Comparison of ENCODE assay signal across 22 cellular contexts in genomic region chr15:66737243-66738010, GRCh38. TPM values are rescaled to one million over a fixed set of nuclear protein-coding genes. Genes with fewer than 3 reads are reported as not detected.
DNase-seq lines count a peak whose midpoint lies in the region; ATAC-seq, FAIRE-seq and TF ChIP-seq lines count a peak whose summit lies in the region.
"Had no signal": no experiment of that assay in that cellular context is flagged by ENCODE, and none has a peak within 500 bp of the region (broad histone marks: within the 10 kb centered on the region; RNA-seq: fewer than 3 reads in every experiment).

No MANE protein-coding gene starts in this region.

- H3K36me3 ChIP-seq in right lobe of liver = no peaks in the 10 kb centered on the region
- peaks cover 3% of the 10 kb centered on the region in 2 experiments; a peak in 1 of 5 replicates for H3K36me3 ChIP-seq in HepG2 (replicated peaks in 1 of 2; ENCODE audit: control insufficient read depth in 1 of 2, insufficient read depth in 2 of 2, low read length in 2 of 2)
- peaks cover 90% of the 10 kb centered on the region for H3K36me3 ChIP-seq in mesodermal cell (ENCODE audit: control insufficient read depth, insufficient read depth, low read length)
- H3K36me3 ChIP-seq in smooth muscle cell (ENCODE audit: low read depth) = no peaks in the 10 kb centered on the region
- peaks cover 0 to 3% of the 10 kb centered on the region in 2 experiments for H3K36me3 ChIP-seq in SK-N-SH (replicated peaks in 1 of 2; ENCODE audit: control insufficient read depth in 1 of 2, insufficient read depth in 2 of 2, low read length in 1 of 2)
- H3K36me3 ChIP-seq: BLaER1 had no signal

- peak in 2 of 3 donors; percentile 10 to 31 for DNase-seq in right lobe of liver
- DNase-seq in HepG2 (ENCODE audit: low spot score) = no peak
- no peak for DNase-seq in smooth muscle cell (lab: John Stamatoyannopoulos, UW; ENCODE audit: unreplicated experiment)
- no peak for DNase-seq in NOMO-1 treated with DMSO at 0.1 percent for 48 hours (lab: John Stamatoyannopoulos, UW; ENCODE audit: unreplicated experiment)
- DNase-seq in SK-N-SH = no peak
- DNase-seq in anterior cingulate cortex (lab: John Stamatoyannopoulos, UW) = no peak
- no peak for DNase-seq in NCI-H2227 treated with DMSO at 0.1 percent for 48 hours (lab: John Stamatoyannopoulos, UW)
- DNase-seq: CD8-positive, alpha-beta memory T cell; DND-41; NCI-H1048; NCI-H146; NCI-H2081; NCI-H524; SHP77 treated with DMSO at 0.1 percent for 48 hours had no signal

- no peak for TF ChIP-seq POLR2A in right lobe of liver (IDR thresholded peaks at IDR 0.05)
- no peak for TF ChIP-seq POLR2A in HepG2 (IDR thresholded peaks at IDR 0.05; ENCODE audit: insufficient read depth in 1 of 2, low read depth in 2 of 2, low read length in 2 of 2)

- peaks cover 10% of the 10 kb centered on the region for H3F3A ChIP-seq in smooth muscle cell (ENCODE audit: low read depth)
- H3F3A ChIP-seq in SK-N-SH (replicated peaks; ENCODE audit: insufficient read depth) = peaks cover 11% of the 10 kb centered on the region

- no peaks in the 10 kb centered on the region for H3K9me2 ChIP-seq in SK-N-SH

- no peak for TF ChIP-seq CTCF in right lobe of liver (IDR thresholded peaks at IDR 0.05)
- TF ChIP-seq CTCF in HepG2 (CRISPR knock-in tag; IDR thresholded peaks at IDR 0.05) = no peak
- no peak for TF ChIP-seq CTCF in smooth muscle cell (IDR thresholded peaks at IDR 0.05; ENCODE audit: borderline replicate concordance, insufficient read depth, poor library complexity, severe bottlenecking)
- no peak for TF ChIP-seq CTCF in SK-N-SH (IDR thresholded peaks at IDR 0.05)

- H2AFZ ChIP-seq in HepG2 (ENCODE audit: low read length) (no peak overlapping the region), smooth muscle cell (ENCODE audit: low read depth) (no peak overlapping the region), SK-N-SH (ENCODE audit: low read depth) (no peak overlapping the region)

- H3K4me1 ChIP-seq in right lobe of liver (peaks cover 0 to 20% (median 7%) of the 10 kb centered on the region in 4 donors), HepG2 (ENCODE audit: insufficient read depth, low read length) (no peaks in the 10 kb centered on the region), mesodermal cell (ENCODE audit: control insufficient read depth, insufficient read depth, low read length, poor library complexity, severe bottlenecking) (peaks cover 32% of the 10 kb centered on the region), smooth muscle cell (ENCODE audit: low read depth) (no peaks in the 10 kb centered on the region), SK-N-SH (ENCODE audit: control insufficient read depth in 1 of 2, insufficient read depth in 2 of 2, low read depth in 1 of 2, low read length in 1 of 2) (peaks cover 0 to 13% of the 10 kb centered on the region in 2 experiments; a peak in 1 of 4 replicates)

- no peak overlapping the region for H3K4me2 ChIP-seq in HepG2 (ENCODE audit: low read depth, low read length)
- no peak overlapping the region for H3K4me2 ChIP-seq in smooth muscle cell
- H3K4me2 ChIP-seq in SK-N-SH = no peak overlapping the region
- H3K4me2 ChIP-seq: BLaER1, KMS-11 had no signal

- no peaks in the 10 kb centered on the region for H3K27me3 ChIP-seq in right lobe of liver
- H3K27me3 ChIP-seq in HepG2 (ENCODE audit: control insufficient read depth in 1 of 2, insufficient read depth in 2 of 2, low read length in 2 of 2) = no peaks in the 10 kb centered on the region
- no peaks in the 10 kb centered on the region for H3K27me3 ChIP-seq in smooth muscle cell (ENCODE audit: low read depth)
- no peaks in the 10 kb centered on the region for H3K27me3 ChIP-seq in SK-N-SH (ENCODE audit: insufficient read depth)
- H3K27me3 ChIP-seq: BLaER1 had no signal

- H4K20me1 ChIP-seq in HepG2 (ENCODE audit: insufficient read depth, low read length) (no peaks in the 10 kb centered on the region), smooth muscle cell (ENCODE audit: low read depth) (peaks cover 100% of the 10 kb centered on the region), SK-N-SH (ENCODE audit: insufficient read depth) (peaks cover 95% of the 10 kb centered on the region)
- H4K20me1 ChIP-seq: BLaER1 had no signal

- in situ Hi-C loops in HepG2 (cut with HindIII; ENCODE audit: extremely low pct_ligation_motif_present, low pct_unique_long_range_greater_than_20kb) = no loop called here

- 65% methylated on average over 7 of the region's 11 CpGs for WGBS in right lobe of liver (ENCODE audit: insufficient coverage, low coverage, low lambda C conversion rate, missing lambda C conversion rate)
- WGBS in HepG2 (ENCODE audit: low lambda C conversion rate) = 91% methylated on average over 11 of the region's 11 CpGs
- WGBS in mesodermal cell (ENCODE audit: insufficient coverage in 2 of 2), 2 experiments = 92 to 96% methylated on average over 2 to 7 of the region's 11 CpGs
- 89% methylated on average over 11 of the region's 11 CpGs for WGBS in smooth muscle cell (ENCODE audit: low lambda C conversion rate)
- WGBS in SK-N-SH (ENCODE audit: low lambda C conversion rate) = 85% methylated on average over 11 of the region's 11 CpGs

- no peaks in the 10 kb centered on the region for H3K9me3 ChIP-seq in right lobe of liver
- no peaks in the 10 kb centered on the region for H3K9me3 ChIP-seq in HepG2 (ENCODE audit: low read length)
- H3K9me3 ChIP-seq in mesodermal cell (ENCODE audit: control insufficient read depth, low read length) = no peaks in the 10 kb centered on the region
- no peaks in the 10 kb centered on the region for H3K9me3 ChIP-seq in smooth muscle cell (replicated peaks; ENCODE audit: low read depth)
- H3K9me3 ChIP-seq in SK-N-SH = no peaks in the 10 kb centered on the region
- H3K9me3 ChIP-seq: BLaER1 had no signal

- no peak for TF ChIP-seq EP300 in HepG2 (IDR thresholded peaks at IDR 0.05; ENCODE audit: low read depth in 2 of 2, low read length in 2 of 2)
- TF ChIP-seq EP300 in HepG2 (CRISPR knock-in tag; IDR thresholded peaks at IDR 0.05; ENCODE audit: borderline replicate concordance) = no peak
- TF ChIP-seq EP300 in SK-N-SH (IDR thresholded peaks at IDR 0.05; ENCODE audit: borderline replicate concordance in 1 of 2, low read depth in 1 of 2, low read length in 1 of 2) = no peak

- TF ChIP-seq RAD21 in HepG2 (CRISPR knock-in tag; IDR thresholded peaks at IDR 0.05) = no peak
- no peak for TF ChIP-seq RAD21 in SK-N-SH (IDR thresholded peaks at IDR 0.05; ENCODE audit: low read length)

- H3K9ac ChIP-seq in HepG2 (ENCODE audit: insufficient read depth, low read depth, low read length) = no peak overlapping the region
- no peak overlapping the region for H3K9ac ChIP-seq in smooth muscle cell (ENCODE audit: low read depth)
- no peak overlapping the region for H3K9ac ChIP-seq in SK-N-SH
- H3K9ac ChIP-seq: BLaER1, KMS-11 had no signal

- intact Hi-C loops in right lobe of liver (cut with DNase I) (no loop called here), HepG2 (cut with micrococcal nuclease; ENCODE audit: unreplicated experiment) (no loop called here)

- CTCF ChIA-PET in HepG2 (lab: Yijun Ruan, JAX; ENCODE audit: low intra/inter-chr PET ratio, low total read pairs) = no interaction called here
- CTCF ChIA-PET in SK-N-SH (lab: Yijun Ruan, JAX) = interaction anchor here (0.6 to 2.6 kb wide), 4 partner anchors 9 to 119 kb away, joined by 3 to 10 read pairs (median 4); no protein-coding TSS in a partner anchor

- H3K79me2 ChIP-seq in HepG2 (ENCODE audit: insufficient read depth, low read length) = no peaks in the 10 kb centered on the region
- peaks cover 100% of the 10 kb centered on the region for H3K79me2 ChIP-seq in smooth muscle cell (ENCODE audit: low read depth)
- peaks cover 100% of the 10 kb centered on the region for H3K79me2 ChIP-seq in SK-N-SH (ENCODE audit: insufficient read depth)

- no peak for FAIRE-seq in HepG2 (lab: Jason Lieb, UNC)
- FAIRE-seq: A204.1, D721Med, G401.6, H54 had no signal

- H3K27ac ChIP-seq in right lobe of liver (no peak overlapping the region), HepG2 (ENCODE audit: extremely low read length, insufficient read depth, low read length) (no peak overlapping the region), mesodermal cell (ENCODE audit: low read depth, low read length, severe bottlenecking) (peak overlapping the region; percentile 49), smooth muscle cell (ENCODE audit: low read depth) (peak overlapping the region; percentile 14), SK-N-SH (ENCODE audit: low read depth in 2 of 2, low read length in 1 of 2) (no peak overlapping the region)
- H3K27ac ChIP-seq: BLaER1, KMS-11 had no signal

- POLR2A ChIA-PET in HepG2 (lab: Yijun Ruan, JAX) (no interaction called here), SK-N-SH (lab: Yijun Ruan, JAX) (no interaction called here)

- BruUV-seq in HepG2 (replicated peaks; lab: Mats Ljungman, UMichigan) = no TSS peak

- ATAC-seq in right lobe of liver = no peak
- no peak for ATAC-seq in HepG2

- H3K4me3 ChIP-seq in right lobe of liver (no peak overlapping the region), HepG2 (replicated peaks in 1 of 3; ENCODE audit: insufficient read depth in 1 of 3, low read depth in 2 of 3, low read length in 3 of 3) (no peak overlapping the region), mesodermal cell (ENCODE audit: extremely low read depth, insufficient read depth, low read length, poor library complexity, severe bottlenecking) (no peak overlapping the region), smooth muscle cell (no peak overlapping the region), SK-N-SH (ENCODE audit: low read depth in 2 of 2, low read length in 1 of 2) (no peak overlapping the region)
- H3K4me3 ChIP-seq: BLaER1 had no signal

RNA-seq across cellular contexts. Expression of gene SMAD6, which starts 35.4 kb away (rescaled TPM):
- total RNA-seq in right lobe of liver (10 to 100 TPM; 10.5 to 17.2 (median 12.3) TPM), HepG2 (2016; rRNA removed; fragmentation: Illumina TruSeq; extraction: Trizol) (2.6 and 4.4 TPM in 2 replicates), smooth muscle cell (41.6 and 42.6 TPM in 2 replicates)
- total RNA-seq in HepG2 (2016; cell fraction: cytosol; rRNA removed; fragmentation: Illumina TruSeq; extraction: Trizol; ENCODE audit: low read depth) = 0.79 and 0.91 TPM in 2 replicates
- 2.3 and 4.5 TPM in 2 replicates for total RNA-seq in HepG2 (2016; cell fraction: insoluble cytoplasmic fraction; rRNA removed; fragmentation: Illumina TruSeq; extraction: Trizol)
- total RNA-seq in HepG2 (2016; cell fraction: membrane; rRNA removed; fragmentation: Illumina TruSeq; extraction: Trizol) = 2.0 and 2.2 TPM in 2 replicates
- total RNA-seq in HepG2 (2016; cell fraction: nucleus; rRNA removed; fragmentation: Illumina TruSeq; extraction: Trizol) = 7.0 and 9.1 TPM in 2 replicates
- polyA plus RNA-seq in HepG2 (2011; rRNA removed) (3.1 and 3.3 TPM in 2 replicates), smooth muscle cell (37.9 and 44.0 TPM in 2 replicates), SK-N-SH (2012; rRNA removed) (3.8 and 4.5 TPM in 2 replicates)
- 1.3 and 2.9 TPM in 2 replicates for polyA plus RNA-seq in HepG2 (2011; cell fraction: cytosol; rRNA removed)
- polyA plus RNA-seq in HepG2 (2011; cell fraction: nucleus; rRNA removed) = 6.7 and 14.1 TPM in 2 replicates
- polyA plus RNA-seq in HepG2 (2012) = 3.3 and 3.9 TPM in 2 replicates
- polyA plus RNA-seq in HepG2 (2016; cell fraction: cytosol; fragmentation: Illumina TruSeq; extraction: Trizol; ENCODE audit: low read depth) = 1.1 and 2.0 TPM in 2 replicates
- 2.3 and 2.9 TPM in 2 replicates for polyA plus RNA-seq in HepG2 (2016; cell fraction: insoluble cytoplasmic fraction; fragmentation: Illumina TruSeq; extraction: Trizol; ENCODE audit: low read depth)
- 1.5 and 2.1 TPM in 2 replicates for polyA plus RNA-seq in HepG2 (2016; cell fraction: membrane; fragmentation: Illumina TruSeq; extraction: Trizol; ENCODE audit: low read depth)
- polyA plus RNA-seq in HepG2 (2016; cell fraction: nucleus; fragmentation: Illumina TruSeq; extraction: Trizol; ENCODE audit: insufficient read depth, low read depth) = 7.1 and 8.1 TPM in 2 replicates
- 19.3 and 109 TPM in 2 replicates for polyA minus RNA-seq in HepG2 (2011; rRNA and poly(A)+ RNA removed; ENCODE audit: low replicate concordance)
- polyA minus RNA-seq in HepG2 (2011; cell fraction: cytosol; rRNA and poly(A)+ RNA removed) = 5.3 and 5.6 TPM in 2 replicates
- 11.7 and 25.1 TPM in 2 replicates for polyA minus RNA-seq in HepG2 (2011; cell fraction: nucleus; rRNA and poly(A)+ RNA removed)
- polyA plus RNA-seq in mesodermal cell (2013, experiment 1 of 2) = 111 TPM
- polyA plus RNA-seq in mesodermal cell (2013, experiment 2 of 2) = 96.8 TPM
- 2.1 and 3.6 TPM in 2 replicates for polyA plus RNA-seq in SK-N-SH (2012; cell fraction: cytosol; rRNA removed)
- polyA plus RNA-seq in SK-N-SH (2012; cell fraction: nucleus; rRNA removed) = 16.1 and 18.7 TPM in 2 replicates
- total RNA-seq: MCF 10A had no signal
- polyA plus RNA-seq: CD8-positive, alpha-beta memory T cell had no signal

Comparison
In these comparisons a context has a peak if more than half of its experiments do, and no peak if none do; other contexts are left out.
1. DNase-seq: peak in right lobe of liver (2 of 3); none in HepG2 (single experiment), smooth muscle cell (single experiment), NOMO-1 treated with DMSO at 0.1 percent for 48 hours (single experiment), SK-N-SH (single experiment), anterior cingulate cortex (0 of 58) and NCI-H2227 treated with DMSO at 0.1 percent for 48 hours (single experiment).
2. H3K27ac ChIP-seq: peak in mesodermal cell (single experiment) and smooth muscle cell (single experiment); none in right lobe of liver (0 of 3), HepG2 (single experiment) and SK-N-SH (0 of 2).